In the genomic region with DNA sequence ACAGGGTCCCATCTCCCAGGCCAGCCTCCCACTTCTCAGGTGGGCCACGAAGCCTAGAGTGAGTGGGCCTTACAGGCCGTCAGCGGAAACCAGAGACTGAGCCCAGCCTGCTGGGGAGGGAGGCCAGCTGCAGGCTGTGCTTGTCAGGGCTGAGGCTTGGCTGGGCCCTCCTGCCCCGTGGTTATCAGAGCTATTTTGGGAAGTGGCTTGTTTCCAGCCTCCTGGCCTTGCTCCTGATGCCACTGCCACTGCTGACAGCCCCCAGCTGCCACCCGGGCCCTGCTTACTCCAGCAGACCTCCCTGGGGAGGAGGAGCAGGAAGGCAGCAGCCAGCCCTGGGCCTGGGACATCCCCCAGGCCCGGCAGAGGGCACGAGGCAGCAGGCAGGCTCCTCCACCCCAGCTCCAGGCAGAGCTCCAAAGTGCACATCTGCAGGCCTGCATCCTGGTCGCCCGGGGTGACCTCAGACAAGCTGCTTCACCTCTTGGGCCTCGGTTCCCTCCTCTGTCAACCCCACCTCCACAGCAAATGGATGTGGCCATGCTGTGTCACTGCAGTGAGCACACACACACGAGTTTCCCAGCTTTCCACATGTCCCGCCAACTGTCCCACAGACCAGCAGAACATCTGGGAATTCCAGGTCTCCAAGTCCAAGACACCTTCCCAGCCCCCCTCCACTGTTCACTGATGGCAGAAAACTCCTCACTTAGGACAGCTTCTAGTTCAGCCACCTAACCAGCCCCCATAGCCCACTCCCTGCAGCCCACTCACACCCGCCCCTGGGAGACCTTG, we compare ENCODE assay signal across 1 cellular context.
A peak's percentile ranks its signal among the peaks of the same experiment; 100 is the strongest.
TF ChIP-seq lines count a peak whose summit lies in the region.

No MANE protein-coding gene starts in this region.

TF ChIP-seq in GM12878, 131 proteins besides CTCF, POLR2A, EP300 and RAD21:
- TF ChIP-seq TCF12 (IDR thresholded peaks at IDR 0.05; ENCODE audit: low read depth, low read length): 0 out of 2 replicates have a peak, but pooled peaks have one; percentile 19
